In genomic region chr20:47482705-47483104, GRCh38 we compare ENCODE assay signal across 1 cellular context.
TF ChIP-seq lines count a peak whose summit lies in the region.

No MANE protein-coding gene starts in this region.

TF ChIP-seq in WTC11, 78 proteins besides CTCF, POLR2A, EP300 and RAD21 (continued from another document):
- TF ChIP-seq ZNF121 (CRISPR knock-in tag; IDR thresholded peaks at IDR 0.05) (peak; percentile 28; the same call in 1 of the 2 replicates), ZMAT4 (CRISPR knock-in tag; IDR thresholded peaks at IDR 0.05) (no peak), ZNF512 (CRISPR knock-in tag; IDR thresholded peaks at IDR 0.05; ENCODE audit: borderline replicate concordance) (no peak)
